Comparison of ENCODE assay signal across 1 cellular context in the genomic region with DNA sequence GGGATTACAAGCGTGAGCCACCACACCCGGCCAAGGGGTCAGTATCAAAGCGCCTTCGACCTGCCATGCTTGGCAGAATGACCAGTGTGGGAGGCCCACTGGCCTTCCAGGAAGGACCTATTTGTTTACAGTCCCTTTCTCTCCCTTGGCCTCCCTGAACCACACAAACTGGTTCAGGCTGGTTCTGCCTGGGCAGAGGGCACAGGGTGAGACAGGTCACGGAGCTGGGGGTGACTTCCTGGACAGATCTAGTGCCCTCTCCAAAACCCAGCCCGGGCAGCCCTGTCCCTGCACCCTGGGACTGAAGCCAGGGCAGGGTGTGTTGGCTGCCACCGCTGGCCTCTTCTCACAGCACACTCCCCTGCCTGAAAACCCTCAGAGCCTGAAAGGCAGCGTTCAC.
TF ChIP-seq lines count a peak whose summit lies in the region.

No MANE protein-coding gene starts in this region.

TF ChIP-seq in HepG2, 621 proteins besides CTCF, POLR2A, EP300 and RAD21 (continued from another document):
- TF ChIP-seq, protein P1, sequence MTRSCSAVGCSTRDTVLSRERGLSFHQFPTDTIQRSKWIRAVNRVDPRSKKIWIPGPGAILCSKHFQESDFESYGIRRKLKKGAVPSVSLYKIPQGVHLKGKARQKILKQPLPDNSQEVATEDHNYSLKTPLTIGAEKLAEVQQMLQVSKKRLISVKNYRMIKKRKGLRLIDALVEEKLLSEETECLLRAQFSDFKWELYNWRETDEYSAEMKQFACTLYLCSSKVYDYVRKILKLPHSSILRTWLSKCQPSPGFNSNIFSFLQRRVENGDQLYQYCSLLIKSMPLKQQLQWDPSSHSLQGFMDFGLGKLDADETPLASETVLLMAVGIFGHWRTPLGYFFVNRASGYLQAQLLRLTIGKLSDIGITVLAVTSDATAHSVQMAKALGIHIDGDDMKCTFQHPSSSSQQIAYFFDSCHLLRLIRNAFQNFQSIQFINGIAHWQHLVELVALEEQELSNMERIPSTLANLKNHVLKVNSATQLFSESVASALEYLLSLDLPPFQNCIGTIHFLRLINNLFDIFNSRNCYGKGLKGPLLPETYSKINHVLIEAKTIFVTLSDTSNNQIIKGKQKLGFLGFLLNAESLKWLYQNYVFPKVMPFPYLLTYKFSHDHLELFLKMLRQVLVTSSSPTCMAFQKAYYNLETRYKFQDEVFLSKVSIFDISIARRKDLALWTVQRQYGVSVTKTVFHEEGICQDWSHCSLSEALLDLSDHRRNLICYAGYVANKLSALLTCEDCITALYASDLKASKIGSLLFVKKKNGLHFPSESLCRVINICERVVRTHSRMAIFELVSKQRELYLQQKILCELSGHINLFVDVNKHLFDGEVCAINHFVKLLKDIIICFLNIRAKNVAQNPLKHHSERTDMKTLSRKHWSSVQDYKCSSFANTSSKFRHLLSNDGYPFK (CRISPR knock-in tag; IDR thresholded peaks at IDR 0.05; ENCODE audit: borderline replicate concordance), result no peak
- TF ChIP-seq TAF15 (IDR thresholded peaks at IDR 0.05; ENCODE audit: low read depth, low read length, poor library complexity, severe bottlenecking), result no peak
- TF ChIP-seq XBP1 (CRISPR knock-in tag; IDR thresholded peaks at IDR 0.05), result no peak
- TF ChIP-seq NR2F6 (IDR thresholded peaks at IDR 0.05), result no peak
- 0 out of 2 replicates have a peak, but pooled peaks have one; percentile 17 for TF ChIP-seq NR2F6 (CRISPR knock-in tag; IDR thresholded peaks at IDR 0.05)
- TF ChIP-seq, protein P2, sequence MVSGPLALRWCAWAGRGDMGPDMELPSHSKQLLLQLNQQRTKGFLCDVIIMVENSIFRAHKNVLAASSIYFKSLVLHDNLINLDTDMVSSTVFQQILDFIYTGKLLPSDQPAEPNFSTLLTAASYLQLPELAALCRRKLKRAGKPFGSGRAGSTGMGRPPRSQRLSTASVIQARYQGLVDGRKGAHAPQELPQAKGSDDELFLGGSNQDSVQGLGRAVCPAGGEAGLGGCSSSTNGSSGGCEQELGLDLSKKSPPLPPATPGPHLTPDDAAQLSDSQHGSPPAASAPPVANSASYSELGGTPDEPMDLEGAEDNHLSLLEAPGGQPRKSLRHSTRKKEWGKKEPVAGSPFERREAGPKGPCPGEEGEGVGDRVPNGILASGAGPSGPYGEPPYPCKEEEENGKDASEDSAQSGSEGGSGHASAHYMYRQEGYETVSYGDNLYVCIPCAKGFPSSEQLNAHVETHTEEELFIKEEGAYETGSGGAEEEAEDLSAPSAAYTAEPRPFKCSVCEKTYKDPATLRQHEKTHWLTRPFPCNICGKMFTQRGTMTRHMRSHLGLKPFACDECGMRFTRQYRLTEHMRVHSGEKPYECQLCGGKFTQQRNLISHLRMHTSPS (CRISPR knock-in tag; IDR thresholded peaks at IDR 0.05; ENCODE audit: low read depth), result peak; percentile 65; the same call in 1 of the 2 replicates
- no peak for TF ChIP-seq ZNF354B (CRISPR knock-in tag; IDR thresholded peaks at IDR 0.05)
- no peak for TF ChIP-seq ZNF138 (CRISPR knock-in tag; IDR thresholded peaks at IDR 0.05; ENCODE audit: low read depth)
